ENCODE assay signal across 1 cellular context in the genomic region with DNA sequence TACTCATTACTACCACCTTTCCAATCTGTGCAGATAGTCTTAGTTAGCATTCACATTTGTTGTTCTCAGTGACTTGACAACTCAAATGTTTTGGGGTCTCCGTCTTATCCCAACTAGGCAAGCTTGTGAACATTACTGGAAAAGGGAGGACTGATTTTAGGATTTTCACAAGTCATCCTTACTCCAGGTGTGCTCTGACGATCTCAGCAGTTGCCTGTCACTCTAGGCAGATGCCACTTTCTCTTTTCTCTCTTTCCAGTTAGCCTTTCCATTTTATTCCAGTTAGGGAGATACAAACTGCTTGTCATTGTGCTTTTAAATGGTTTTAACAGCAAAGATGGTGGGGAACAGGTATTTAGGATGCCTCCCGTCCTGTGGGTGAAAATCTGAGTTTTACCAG.
TF ChIP-seq lines count a peak whose summit lies in the region.

No MANE protein-coding gene starts in this region.

TF ChIP-seq in IMR-90, 13 proteins besides CTCF, POLR2A, EP300 and RAD21:
- TF ChIP-seq MXI1 (IDR thresholded peaks at IDR 0.05; ENCODE audit: borderline replicate concordance, low read depth, low read length): no peak
- TF ChIP-seq, protein P1, sequence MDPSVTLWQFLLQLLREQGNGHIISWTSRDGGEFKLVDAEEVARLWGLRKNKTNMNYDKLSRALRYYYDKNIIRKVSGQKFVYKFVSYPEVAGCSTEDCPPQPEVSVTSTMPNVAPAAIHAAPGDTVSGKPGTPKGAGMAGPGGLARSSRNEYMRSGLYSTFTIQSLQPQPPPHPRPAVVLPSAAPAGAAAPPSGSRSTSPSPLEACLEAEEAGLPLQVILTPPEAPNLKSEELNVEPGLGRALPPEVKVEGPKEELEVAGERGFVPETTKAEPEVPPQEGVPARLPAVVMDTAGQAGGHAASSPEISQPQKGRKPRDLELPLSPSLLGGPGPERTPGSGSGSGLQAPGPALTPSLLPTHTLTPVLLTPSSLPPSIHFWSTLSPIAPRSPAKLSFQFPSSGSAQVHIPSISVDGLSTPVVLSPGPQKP (IDR thresholded peaks at IDR 0.05; ENCODE audit: borderline replicate concordance, low read depth, low read length): no peak
- TF ChIP-seq FOS (IDR thresholded peaks at IDR 0.05; ENCODE audit: low read depth, low read length): no peak
- TF ChIP-seq SMC3 (IDR thresholded peaks at IDR 0.05; ENCODE audit: low read depth, low read length): no peak
- TF ChIP-seq BHLHE40 (IDR thresholded peaks at IDR 0.05; ENCODE audit: low read depth, low read length): no peak
- no peak for TF ChIP-seq CEBPB (IDR thresholded peaks at IDR 0.05; ENCODE audit: low read depth, low read length)
- TF ChIP-seq RCOR1 (IDR thresholded peaks at IDR 0.05; ENCODE audit: insufficient replicate concordance, low read length): no peak
- TF ChIP-seq MAZ (IDR thresholded peaks at IDR 0.05; ENCODE audit: borderline replicate concordance, low read depth, low read length): no peak
- TF ChIP-seq CHD1 (IDR thresholded peaks at IDR 0.05; ENCODE audit: low read depth, low read length): no peak
- TF ChIP-seq, protein P2, sequence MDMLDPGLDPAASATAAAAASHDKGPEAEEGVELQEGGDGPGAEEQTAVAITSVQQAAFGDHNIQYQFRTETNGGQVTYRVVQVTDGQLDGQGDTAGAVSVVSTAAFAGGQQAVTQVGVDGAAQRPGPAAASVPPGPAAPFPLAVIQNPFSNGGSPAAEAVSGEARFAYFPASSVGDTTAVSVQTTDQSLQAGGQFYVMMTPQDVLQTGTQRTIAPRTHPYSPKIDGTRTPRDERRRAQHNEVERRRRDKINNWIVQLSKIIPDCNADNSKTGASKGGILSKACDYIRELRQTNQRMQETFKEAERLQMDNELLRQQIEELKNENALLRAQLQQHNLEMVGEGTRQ (IDR thresholded peaks at IDR 0.05; ENCODE audit: low read depth, low read length): no peak
- no peak for TF ChIP-seq MAFK (IDR thresholded peaks at IDR 0.05; ENCODE audit: low read depth, low read length)
- TF ChIP-seq RFX5 (IDR thresholded peaks at IDR 0.05; ENCODE audit: low read depth, low read length): no peak
- no peak for TF ChIP-seq NFE2L2 (IDR thresholded peaks at IDR 0.05; ENCODE audit: low read depth, low read length)
